ENCODE assay signal across 10 cellular contexts in genomic region chr4:85725727-85726170, GRCh38.
DNase-seq lines count a peak whose midpoint lies in the region; ATAC-seq, FAIRE-seq and TF ChIP-seq lines count a peak whose summit lies in the region.
"Had no signal": no experiment of that assay in that cellular context is flagged by ENCODE, and none has a peak within 500 bp of the region (broad histone marks: within the 10 kb centered on the region; RNA-seq: fewer than 3 reads in every experiment).

No MANE protein-coding gene starts in this region.

- no peaks in the 10 kb centered on the region for H3K36me3 Mint-ChIP-seq in brain

- 60% methylated on average over 2 of the region's 2 CpGs for WGBS in liver
- 13% methylated on average over 2 of the region's 2 CpGs for WGBS in HepG2 (ENCODE audit: low lambda C conversion rate)

- POLR2A ChIA-PET in HepG2 (lab: Yijun Ruan, JAX): no interaction called here

- peaks cover 0 to 13% (median 3%) of the 10 kb centered on the region in 4 donors for H3K4me1 ChIP-seq in liver (ENCODE audit: control insufficient read depth in 4 of 4, insufficient read depth in 4 of 4, low read length in 3 of 4)
- no peaks in the 10 kb centered on the region for H3K4me1 ChIP-seq in HepG2 (ENCODE audit: insufficient read depth, low read length)
- peaks cover 47 to 49% of the 10 kb centered on the region in 2 experiments for H3K4me1 ChIP-seq in neutrophil (ENCODE audit: control insufficient read depth in 1 of 2, insufficient read depth in 1 of 2, low read depth in 1 of 2, low read length in 1 of 2)

- intact Hi-C loops in HepG2 (cut with micrococcal nuclease; ENCODE audit: unreplicated experiment): no loop called here

- H2AFZ ChIP-seq in HepG2 (ENCODE audit: low read length): no peak overlapping the region

- peak overlapping the region in 3 of 5 experiments; percentile 62 to 82 (median 81) for H3K27ac Mint-ChIP-seq in brain

- no peak for FAIRE-seq in HepG2 (lab: Jason Lieb, UNC)
- FAIRE-seq: TTC549 had no signal

- in situ Hi-C loops in HepG2 (cut with HindIII; ENCODE audit: extremely low pct_ligation_motif_present, low pct_unique_long_range_greater_than_20kb): loop anchor here (25.0 kb wide), 1 partner anchor 588 kb away; no protein-coding TSS in a partner anchor

- TF ChIP-seq CTCF in liver (IDR thresholded peaks at IDR 0.05; ENCODE audit: low read depth, low read length, missing input control): no peak
- no peak for TF ChIP-seq CTCF in HepG2 (CRISPR knock-in tag; IDR thresholded peaks at IDR 0.05)
- TF ChIP-seq CTCF in brain (conservative IDR thresholded peaks at IDR 0.05): no peak
- no peak for TF ChIP-seq CTCF in neutrophil (IDR thresholded peaks at IDR 0.05)

- no peaks in the 10 kb centered on the region for H3K9me3 Mint-ChIP-seq in brain
- H3K9me3 Mint-ChIP-seq: nephron had no signal

- no peak overlapping the region for H3K4me3 ChIP-seq in liver (ENCODE audit: low read depth in 1 of 3, low read length in 3 of 3)
- H3K4me3 ChIP-seq in HepG2 (replicated peaks in 1 of 3; ENCODE audit: insufficient read depth in 1 of 3, low read depth in 2 of 3, low read length in 3 of 3): no peak overlapping the region
- peak overlapping the region; percentile 12 to 24 for H3K4me3 ChIP-seq in neutrophil (ENCODE audit: low read depth in 1 of 2, low read length in 1 of 2)

- no peaks in the 10 kb centered on the region for H4K20me1 ChIP-seq in HepG2 (ENCODE audit: insufficient read depth, low read length)

- CTCF ChIA-PET in HepG2 (lab: Yijun Ruan, JAX; ENCODE audit: low intra/inter-chr PET ratio, low total read pairs): no interaction called here

- BruUV-seq in HepG2 (replicated peaks; lab: Mats Ljungman, UMichigan): no TSS peak

- H3K27ac ChIP-seq in liver (ENCODE audit: low read depth in 1 of 2, low read length in 2 of 2) (peak overlapping the region; percentile 59 to 60), HepG2 (ENCODE audit: extremely low read length, insufficient read depth, low read length) (no peak overlapping the region), neutrophil (peak overlapping the region; percentile 86)

- H3K27me3 ChIP-seq in liver (ENCODE audit: control insufficient read depth in 4 of 4, insufficient read depth in 4 of 4, low read length in 3 of 4) (no peaks in the 10 kb centered on the region), HepG2 (ENCODE audit: control insufficient read depth in 1 of 2, insufficient read depth in 2 of 2, low read length in 2 of 2) (no peaks in the 10 kb centered on the region), neutrophil (no peaks in the 10 kb centered on the region)

- H3K9ac ChIP-seq in liver (ENCODE audit: low read depth in 1 of 2, low read length in 2 of 2) (peak overlapping the region in 1 of 2 donors; percentile 24), HepG2 (ENCODE audit: insufficient read depth, low read depth, low read length) (no peak overlapping the region)

- no peak for TF ChIP-seq POLR2A in HepG2 (IDR thresholded peaks at IDR 0.05; ENCODE audit: insufficient read depth in 1 of 2, low read depth in 2 of 2, low read length in 2 of 2)

- no peak overlapping the region for H3K4me3 Mint-ChIP-seq in brain
- H3K4me3 Mint-ChIP-seq: nephron had no signal

- no peaks in the 10 kb centered on the region for H3K36me3 ChIP-seq in liver (ENCODE audit: control insufficient read depth in 4 of 4, insufficient read depth in 3 of 4, low read depth in 1 of 4, low read length in 3 of 4)
- H3K36me3 ChIP-seq in HepG2 (replicated peaks in 1 of 2; ENCODE audit: control insufficient read depth in 1 of 2, insufficient read depth in 2 of 2, low read length in 2 of 2): no peaks in the 10 kb centered on the region
- no peaks in the 10 kb centered on the region for H3K36me3 ChIP-seq in neutrophil

- H3K4me2 ChIP-seq in HepG2 (ENCODE audit: low read depth, low read length): no peak overlapping the region

- ATAC-seq in HepG2 (no peak), HG03469 (IDR thresholded peaks at IDR 0.05; ENCODE audit: unreplicated experiment) (peak; percentile 83)

- H3K4me1 Mint-ChIP-seq in brain: peaks cover 51% of the 10 kb centered on the region

- H3K27me3 Mint-ChIP-seq in brain: no peaks in the 10 kb centered on the region

- no peak for DNase-seq in HepG2 (ENCODE audit: low spot score)
- no peak for DNase-seq in NCI-H2171 treated with DMSO at 0.1 percent for 48 hours (lab: John Stamatoyannopoulos, UW)
- DNase-seq in mesenteric fat pad (ENCODE audit: low spot score): no peak
- DNase-seq in cerebellar nuclear complex (lab: John Stamatoyannopoulos, UW): no peak

- H3K79me2 ChIP-seq in HepG2 (ENCODE audit: insufficient read depth, low read length): no peaks in the 10 kb centered on the region

- TF ChIP-seq RAD21 in liver (IDR thresholded peaks at IDR 0.05) (peak in 1 of 2 donors; percentile 23), HepG2 (CRISPR knock-in tag; IDR thresholded peaks at IDR 0.05) (no peak)

- H3K9me3 ChIP-seq in liver (ENCODE audit: control insufficient read depth in 4 of 4, low read length in 3 of 4): no peaks in the 10 kb centered on the region
- H3K9me3 ChIP-seq in HepG2 (ENCODE audit: low read length): no peaks in the 10 kb centered on the region
- H3K9me3 ChIP-seq in neutrophil: no peaks in the 10 kb centered on the region

- TF ChIP-seq EP300 in HepG2 (IDR thresholded peaks at IDR 0.05; ENCODE audit: low read depth in 2 of 2, low read length in 2 of 2) (no peak), HepG2 (CRISPR knock-in tag; IDR thresholded peaks at IDR 0.05; ENCODE audit: borderline replicate concordance) (no peak)

TF ChIP-seq in liver, 16 proteins besides CTCF, POLR2A, EP300 and RAD21 (continues in another document):
- TF ChIP-seq ATF3 (IDR thresholded peaks at IDR 0.05) (no peak), TAF1 (conservative IDR thresholded peaks at IDR 0.05) (no peak), HNF4A (conservative IDR thresholded peaks at IDR 0.05) (no peak), FOXA2 (IDR thresholded peaks at IDR 0.05) (no peak), SP1 (IDR thresholded peaks at IDR 0.05) (no peak), FOXA1 (IDR thresholded peaks at IDR 0.05) (no peak), YY1 (IDR thresholded peaks at IDR 0.05) (no peak), NR2F2 (IDR thresholded peaks at IDR 0.05) (peak; percentile 80), EGR1 (IDR thresholded peaks at IDR 0.05; ENCODE audit: low read depth in 2 of 2) (no peak), HNF4G (IDR thresholded peaks at IDR 0.05) (no peak)
- TF ChIP-seq, protein P1, sequence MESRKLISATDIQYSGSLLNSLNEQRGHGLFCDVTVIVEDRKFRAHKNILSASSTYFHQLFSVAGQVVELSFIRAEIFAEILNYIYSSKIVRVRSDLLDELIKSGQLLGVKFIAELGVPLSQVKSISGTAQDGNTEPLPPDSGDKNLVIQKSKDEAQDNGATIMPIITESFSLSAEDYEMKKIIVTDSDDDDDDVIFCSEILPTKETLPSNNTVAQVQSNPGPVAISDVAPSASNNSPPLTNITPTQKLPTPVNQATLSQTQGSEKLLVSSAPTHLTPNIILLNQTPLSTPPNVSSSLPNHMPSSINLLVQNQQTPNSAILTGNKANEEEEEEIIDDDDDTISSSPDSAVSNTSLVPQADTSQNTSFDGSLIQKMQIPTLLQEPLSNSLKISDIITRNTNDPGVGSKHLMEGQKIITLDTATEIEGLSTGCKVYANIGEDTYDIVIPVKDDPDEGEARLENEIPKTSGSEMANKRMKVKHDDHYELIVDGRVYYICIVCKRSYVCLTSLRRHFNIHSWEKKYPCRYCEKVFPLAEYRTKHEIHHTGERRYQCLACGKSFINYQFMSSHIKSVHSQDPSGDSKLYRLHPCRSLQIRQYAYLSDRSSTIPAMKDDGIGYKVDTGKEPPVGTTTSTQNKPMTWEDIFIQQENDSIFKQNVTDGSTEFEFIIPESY (IDR thresholded peaks at IDR 0.05): no peak

TF ChIP-seq in HepG2, 621 proteins besides CTCF, POLR2A, EP300 and RAD21 (continues in another document):
- TF ChIP-seq, protein P2, sequence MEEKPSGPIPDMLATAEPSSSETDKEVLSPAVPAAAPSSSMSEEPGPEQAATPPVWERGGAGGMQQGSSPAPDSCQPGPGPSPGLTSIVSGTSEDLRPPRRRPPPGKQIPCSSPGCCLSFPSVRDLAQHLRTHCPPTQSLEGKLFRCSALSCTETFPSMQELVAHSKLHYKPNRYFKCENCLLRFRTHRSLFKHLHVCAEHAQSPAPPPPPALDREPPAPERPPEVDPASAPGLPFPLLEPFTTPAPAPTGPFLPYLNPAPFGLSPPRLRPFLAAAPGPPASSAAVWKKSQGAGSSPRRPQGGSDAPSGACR (CRISPR knock-in tag; IDR thresholded peaks at IDR 0.05): no peak
- no peak for TF ChIP-seq KAT2B (IDR thresholded peaks at IDR 0.05; ENCODE audit: borderline replicate concordance, low read depth, low read length)
- TF ChIP-seq MYNN (CRISPR knock-in tag; IDR thresholded peaks at IDR 0.05; ENCODE audit: low read depth): no peak
- no peak for TF ChIP-seq ZNF543 (CRISPR knock-in tag; IDR thresholded peaks at IDR 0.05)
- TF ChIP-seq, protein P3, sequence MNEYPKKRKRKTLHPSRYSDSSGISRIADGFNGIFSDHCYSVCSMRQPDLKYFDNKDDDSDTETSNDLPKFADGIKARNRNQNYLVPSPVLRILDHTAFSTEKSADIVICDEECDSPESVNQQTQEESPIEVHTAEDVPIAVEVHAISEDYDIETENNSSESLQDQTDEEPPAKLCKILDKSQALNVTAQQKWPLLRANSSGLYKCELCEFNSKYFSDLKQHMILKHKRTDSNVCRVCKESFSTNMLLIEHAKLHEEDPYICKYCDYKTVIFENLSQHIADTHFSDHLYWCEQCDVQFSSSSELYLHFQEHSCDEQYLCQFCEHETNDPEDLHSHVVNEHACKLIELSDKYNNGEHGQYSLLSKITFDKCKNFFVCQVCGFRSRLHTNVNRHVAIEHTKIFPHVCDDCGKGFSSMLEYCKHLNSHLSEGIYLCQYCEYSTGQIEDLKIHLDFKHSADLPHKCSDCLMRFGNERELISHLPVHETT (CRISPR knock-in tag; conservative IDR thresholded peaks at IDR 0.05): no peak
- TF ChIP-seq SRY (CRISPR knock-in tag; IDR thresholded peaks at IDR 0.05): no peak
- TF ChIP-seq POLR2G (IDR thresholded peaks at IDR 0.05; ENCODE audit: low read depth, low read length): no peak
- no peak for TF ChIP-seq ZNF3 (CRISPR knock-in tag; IDR thresholded peaks at IDR 0.05)
- no peak for TF ChIP-seq ZFP37 (CRISPR knock-in tag; IDR thresholded peaks at IDR 0.05; ENCODE audit: borderline replicate concordance)
- TF ChIP-seq NFYC (CRISPR knock-in tag; IDR thresholded peaks at IDR 0.05): no peak
- no peak for TF ChIP-seq ASH2L (IDR thresholded peaks at IDR 0.05; ENCODE audit: insufficient read length, low read depth, low read length)
- TF ChIP-seq MATR3 (CRISPR knock-in tag; IDR thresholded peaks at IDR 0.05): no peak
- no peak for TF ChIP-seq LCORL (IDR thresholded peaks at IDR 0.05)
- no peak for TF ChIP-seq LCORL (CRISPR knock-in tag; IDR thresholded peaks at IDR 0.05)
- no peak for TF ChIP-seq TAF1 (CRISPR knock-in tag; IDR thresholded peaks at IDR 0.05)
- no peak for TF ChIP-seq ZNF775 (CRISPR knock-in tag; IDR thresholded peaks at IDR 0.05; ENCODE audit: borderline replicate concordance)
- no peak for TF ChIP-seq ZFP1 (CRISPR knock-in tag; IDR thresholded peaks at IDR 0.05)
- no peak for TF ChIP-seq ELF3 (CRISPR knock-in tag; IDR thresholded peaks at IDR 0.05)
- no peak for TF ChIP-seq ZNF138 (CRISPR knock-in tag; IDR thresholded peaks at IDR 0.05; ENCODE audit: low read depth)
- TF ChIP-seq ZNF557 (CRISPR knock-in tag; IDR thresholded peaks at IDR 0.05): no peak

Comparison
In these comparisons a context has a peak if more than half of its experiments do, and no peak if none do; other contexts are left out.
1. H3K4me3 ChIP-seq: peak in neutrophil (2 of 2); none in liver (0 of 3) and HepG2 (0 of 3).